In genomic region chr6:161683400-161683799, GRCh38 we compare ENCODE assay signal across 14 cellular contexts.
A peak's percentile ranks its signal among the peaks of the same experiment; 100 is the strongest.
DNase-seq lines count a peak whose midpoint lies in the region; ATAC-seq and TF ChIP-seq lines count a peak whose summit lies in the region.
"Had no signal": no experiment of that assay in that cellular context is flagged by ENCODE, and none has a peak within 500 bp of the region (broad histone marks: within the 10 kb centered on the region; RNA-seq: fewer than 3 reads in every experiment).

No MANE protein-coding gene starts in this region.

- WGBS in body of pancreas, 2 donors = 30 to 48% methylated on average over 5 of the region's 5 CpGs
- no CpG with 5 or more reads among the region's 5 CpGs for WGBS in neuronal stem cell (ENCODE audit: extremely low coverage in 2 of 2, insufficient read length in 2 of 2, insufficient replicate concordance in 1 of 2), 2 donors

- H3K9me3 ChIP-seq in body of pancreas = no peaks in the 10 kb centered on the region
- H3K9me3 ChIP-seq in neuronal stem cell (replicated peaks in 1 of 2; ENCODE audit: control insufficient read depth in 2 of 2, insufficient read depth in 1 of 2, low read depth in 1 of 2, low read length in 2 of 2) = peaks cover 0 to 4% of the 10 kb centered on the region in 2 donors
- H3K9me3 ChIP-seq: BLaER1 had no signal

- peak overlapping the region; percentile 17 for H2AK5ac ChIP-seq in neuronal stem cell (ENCODE audit: low read depth, low read length)

- H3K36me3 Mint-ChIP-seq in GM23338 (ENCODE audit: low read depth) = no peaks in the 10 kb centered on the region
- H3K36me3 Mint-ChIP-seq: CD8-positive, alpha-beta memory T cell had no signal

- no peak overlapping the region for H2BK120ac ChIP-seq in neuronal stem cell (ENCODE audit: low read depth, low read length)

- H3K4ac ChIP-seq in neuronal stem cell (ENCODE audit: low read length) = no peak overlapping the region

- H3K27ac Mint-ChIP-seq in GM23338 = no peak overlapping the region; the same call in 1 of the 2 replicates
- H3K27ac Mint-ChIP-seq: CD8-positive, alpha-beta memory T cell had no signal

- no peak for TF ChIP-seq CTCF in GM23338 (conservative IDR thresholded peaks at IDR 0.05; ENCODE audit: low read depth in 2 of 2)
- TF ChIP-seq CTCF in body of pancreas (IDR thresholded peaks at IDR 0.05) = no peak

- no peaks in the 10 kb centered on the region for H3K36me3 ChIP-seq in GM23338 (ENCODE audit: insufficient read depth)
- no peaks in the 10 kb centered on the region for H3K36me3 ChIP-seq in body of pancreas (replicated peaks in 1 of 2; ENCODE audit: insufficient read depth in 1 of 2, low read depth in 2 of 2)
- no peaks in the 10 kb centered on the region for H3K36me3 ChIP-seq in neuronal stem cell (replicated peaks in 1 of 2; ENCODE audit: control insufficient read depth in 2 of 2, insufficient read depth in 2 of 2, low read length in 2 of 2)
- H3K36me3 ChIP-seq: BLaER1 had no signal

- H3K23ac ChIP-seq in neuronal stem cell (ENCODE audit: low read depth, low read length, poor library complexity) = no peak overlapping the region

- H3F3A ChIP-seq in GM23338 (replicated peaks; ENCODE audit: low read depth) = no peaks in the 10 kb centered on the region

- H3K4me1 ChIP-seq in GM23338 (ENCODE audit: insufficient read depth) (no peaks in the 10 kb centered on the region), body of pancreas (peaks cover 10% of the 10 kb centered on the region), neuronal stem cell (ENCODE audit: control insufficient read depth in 2 of 2, insufficient read depth in 1 of 2, low read depth in 1 of 2, low read length in 2 of 2) (peaks cover 0 to 6% of the 10 kb centered on the region in 2 donors)
- H3K4me1 ChIP-seq: BLaER1 had no signal

- no peak overlapping the region for H4K91ac ChIP-seq in neuronal stem cell (ENCODE audit: low read depth, low read length, poor library complexity)

- no peaks in the 10 kb centered on the region for H3K79me1 ChIP-seq in neuronal stem cell (ENCODE audit: low read depth, low read length)

- no peaks in the 10 kb centered on the region for H3K9me2 ChIP-seq in GM23338 (ENCODE audit: insufficient read depth)

- no peak overlapping the region for H2BK5ac ChIP-seq in neuronal stem cell (ENCODE audit: low read length)

- DNase-seq in GM23338 (ENCODE audit: low spot score) = no peak
- DNase-seq in NCI-H510A (lab: John Stamatoyannopoulos, UW) = peak; percentile 1
- DNase-seq in body of pancreas = peak; percentile 55 to 88 (median 71)
- no peak for DNase-seq in neuronal stem cell (ENCODE audit: low spot score)
- no peak for DNase-seq in COR-L47 (lab: John Stamatoyannopoulos, UW)
- DNase-seq: 8988T; AML-193; CD8-positive, alpha-beta memory T cell; DMS53; GF-D8 had no signal

- H3K4me3 Mint-ChIP-seq in GM23338 = no peak overlapping the region
- H3K4me3 Mint-ChIP-seq: CD8-positive, alpha-beta memory T cell had no signal

- H3K18ac ChIP-seq in neuronal stem cell (ENCODE audit: low read length) = peak overlapping the region; percentile 56

- no peak for TF ChIP-seq POLR2A in body of pancreas (IDR thresholded peaks at IDR 0.05)

- peak overlapping the region; percentile 30 for H2BK15ac ChIP-seq in neuronal stem cell (ENCODE audit: low read length)

- H3K9ac ChIP-seq in neuronal stem cell (ENCODE audit: low read depth, low read length, poor library complexity) = no peak overlapping the region
- H3K9ac ChIP-seq: BLaER1 had no signal

- H3K4me2 ChIP-seq in GM23338 = no peak overlapping the region
- no peak overlapping the region for H3K4me2 ChIP-seq in neuronal stem cell (ENCODE audit: insufficient read depth, low read length, poor library complexity, severe bottlenecking)
- H3K4me2 ChIP-seq: BLaER1 had no signal

- intact Hi-C loops in body of pancreas (cut with DNase I) = no loop called here

- H3K14ac ChIP-seq in neuronal stem cell (ENCODE audit: low read length) = no peak overlapping the region

- no peaks in the 10 kb centered on the region for H3K9me3 Mint-ChIP-seq in GM23338

- H4K20me1 ChIP-seq in GM23338 (replicated peaks; ENCODE audit: insufficient read depth) = no peaks in the 10 kb centered on the region
- H4K20me1 ChIP-seq: BLaER1 had no signal

- H4K8ac ChIP-seq in neuronal stem cell (ENCODE audit: low read depth, low read length) = no peak overlapping the region

- H2AFZ ChIP-seq in GM23338 (peak overlapping the region; percentile 74), neuronal stem cell (ENCODE audit: low read length) (no peak overlapping the region)

- no peak overlapping the region for H2BK12ac ChIP-seq in neuronal stem cell (ENCODE audit: low read length)

- no peak overlapping the region for H3K4me3 ChIP-seq in GM23338
- H3K4me3 ChIP-seq in body of pancreas = no peak overlapping the region
- no peak overlapping the region for H3K4me3 ChIP-seq in neuronal stem cell (ENCODE audit: low read length in 2 of 2)
- H3K4me3 ChIP-seq: BLaER1 had no signal

- H3K27me3 ChIP-seq in GM23338 (ENCODE audit: insufficient read depth) (no peaks in the 10 kb centered on the region), body of pancreas (no peaks in the 10 kb centered on the region), neuronal stem cell (ENCODE audit: control insufficient read depth in 3 of 3, insufficient read depth in 3 of 3, low read depth in 1 of 3, low read length in 3 of 3) (no peaks in the 10 kb centered on the region)
- H3K27me3 ChIP-seq: BLaER1 had no signal

- H3K79me2 ChIP-seq in GM23338 (replicated peaks; ENCODE audit: insufficient read depth) = no peaks in the 10 kb centered on the region

- peaks cover 9% of the 10 kb centered on the region for H3K4me1 Mint-ChIP-seq in GM23338
- H3K4me1 Mint-ChIP-seq: CD8-positive, alpha-beta memory T cell had no signal

- no peak for ATAC-seq in GM23338
- peak; percentile 86 for ATAC-seq in body of pancreas
- no peak for ATAC-seq in GM21619 (IDR thresholded peaks at IDR 0.05; ENCODE audit: unreplicated experiment)
- ATAC-seq in HG02623 (IDR thresholded peaks at IDR 0.05; ENCODE audit: unreplicated experiment) = no peak
- ATAC-seq: HCT116 had no signal

- peaks cover 2% of the 10 kb centered on the region for H3K27me3 Mint-ChIP-seq in GM23338 (ENCODE audit: insufficient read depth, low read depth, poor library complexity)

- H3K27ac ChIP-seq in GM23338 (ENCODE audit: low read depth) (no peak overlapping the region), body of pancreas (peak overlapping the region in 1 of 4 donors; percentile 35), neuronal stem cell (replicated peaks; ENCODE audit: low read length) (no peak overlapping the region)
- H3K27ac ChIP-seq: BLaER1 had no signal

TF ChIP-seq in GM23338, 12 proteins besides CTCF, POLR2A, EP300 and RAD21:
- TF ChIP-seq POLR2AphosphoS5 (IDR thresholded peaks at IDR 0.05; ENCODE audit: low read depth) (no peak), EZH2 (IDR thresholded peaks at IDR 0.05; ENCODE audit: low read depth, unreplicated experiment) (no peak), NANOG (IDR thresholded peaks at IDR 0.05; ENCODE audit: borderline replicate concordance) (no peak), ZNF331 (CRISPR knock-in tag; IDR thresholded peaks at IDR 0.05; ENCODE audit: low read depth) (no peak), EZH2phosphoT487 (IDR thresholded peaks at IDR 0.05; ENCODE audit: unreplicated experiment) (no peak), CREB1 (CRISPR knock-in tag; IDR thresholded peaks at IDR 0.05; ENCODE audit: low read depth) (no peak)
- TF ChIP-seq, protein P1, sequence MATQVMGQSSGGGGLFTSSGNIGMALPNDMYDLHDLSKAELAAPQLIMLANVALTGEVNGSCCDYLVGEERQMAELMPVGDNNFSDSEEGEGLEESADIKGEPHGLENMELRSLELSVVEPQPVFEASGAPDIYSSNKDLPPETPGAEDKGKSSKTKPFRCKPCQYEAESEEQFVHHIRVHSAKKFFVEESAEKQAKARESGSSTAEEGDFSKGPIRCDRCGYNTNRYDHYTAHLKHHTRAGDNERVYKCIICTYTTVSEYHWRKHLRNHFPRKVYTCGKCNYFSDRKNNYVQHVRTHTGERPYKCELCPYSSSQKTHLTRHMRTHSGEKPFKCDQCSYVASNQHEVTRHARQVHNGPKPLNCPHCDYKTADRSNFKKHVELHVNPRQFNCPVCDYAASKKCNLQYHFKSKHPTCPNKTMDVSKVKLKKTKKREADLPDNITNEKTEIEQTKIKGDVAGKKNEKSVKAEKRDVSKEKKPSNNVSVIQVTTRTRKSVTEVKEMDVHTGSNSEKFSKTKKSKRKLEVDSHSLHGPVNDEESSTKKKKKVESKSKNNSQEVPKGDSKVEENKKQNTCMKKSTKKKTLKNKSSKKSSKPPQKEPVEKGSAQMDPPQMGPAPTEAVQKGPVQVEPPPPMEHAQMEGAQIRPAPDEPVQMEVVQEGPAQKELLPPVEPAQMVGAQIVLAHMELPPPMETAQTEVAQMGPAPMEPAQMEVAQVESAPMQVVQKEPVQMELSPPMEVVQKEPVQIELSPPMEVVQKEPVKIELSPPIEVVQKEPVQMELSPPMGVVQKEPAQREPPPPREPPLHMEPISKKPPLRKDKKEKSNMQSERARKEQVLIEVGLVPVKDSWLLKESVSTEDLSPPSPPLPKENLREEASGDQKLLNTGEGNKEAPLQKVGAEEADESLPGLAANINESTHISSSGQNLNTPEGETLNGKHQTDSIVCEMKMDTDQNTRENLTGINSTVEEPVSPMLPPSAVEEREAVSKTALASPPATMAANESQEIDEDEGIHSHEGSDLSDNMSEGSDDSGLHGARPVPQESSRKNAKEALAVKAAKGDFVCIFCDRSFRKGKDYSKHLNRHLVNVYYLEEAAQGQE (IDR thresholded peaks at IDR 0.05; ENCODE audit: unreplicated experiment) = no peak
- TF ChIP-seq, protein P2, sequence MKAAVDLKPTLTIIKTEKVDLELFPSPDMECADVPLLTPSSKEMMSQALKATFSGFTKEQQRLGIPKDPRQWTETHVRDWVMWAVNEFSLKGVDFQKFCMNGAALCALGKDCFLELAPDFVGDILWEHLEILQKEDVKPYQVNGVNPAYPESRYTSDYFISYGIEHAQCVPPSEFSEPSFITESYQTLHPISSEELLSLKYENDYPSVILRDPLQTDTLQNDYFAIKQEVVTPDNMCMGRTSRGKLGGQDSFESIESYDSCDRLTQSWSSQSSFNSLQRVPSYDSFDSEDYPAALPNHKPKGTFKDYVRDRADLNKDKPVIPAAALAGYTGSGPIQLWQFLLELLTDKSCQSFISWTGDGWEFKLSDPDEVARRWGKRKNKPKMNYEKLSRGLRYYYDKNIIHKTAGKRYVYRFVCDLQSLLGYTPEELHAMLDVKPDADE (IDR thresholded peaks at IDR 0.05) = no peak

Comparison
In these comparisons a context has a peak if more than half of its experiments do, and no peak if none do; other contexts are left out.
1. DNase-seq: peak in NCI-H510A (single experiment) and body of pancreas (4 of 4); none in GM23338 (single experiment), neuronal stem cell (single experiment) and COR-L47 (single experiment).